In the genomic region with DNA sequence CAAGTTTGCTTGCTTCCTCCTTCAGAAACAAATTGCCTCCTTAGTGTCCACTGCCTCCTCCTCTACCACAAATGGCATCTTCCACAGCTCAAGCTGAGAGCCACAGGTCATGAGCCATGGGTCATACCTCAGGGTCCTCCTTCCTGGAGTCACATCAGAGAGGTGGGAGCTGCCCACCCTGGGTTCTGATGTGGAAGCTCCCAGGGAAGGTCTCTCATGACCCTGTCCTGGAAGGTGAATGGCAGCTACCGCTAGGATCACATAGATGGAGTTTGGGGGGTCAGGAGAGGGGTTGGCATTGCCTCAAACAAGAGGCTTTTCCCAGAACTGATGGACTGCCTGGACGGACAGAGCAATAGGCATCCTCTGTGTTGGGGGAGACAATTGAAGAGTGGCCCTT, we compare ENCODE assay signal across 19 cellular contexts.
"Had no signal": no experiment of that assay in that cellular context is flagged by ENCODE, and none has a peak within 500 bp of the region (broad histone marks: within the 10 kb centered on the region; RNA-seq: fewer than 3 reads in every experiment).

No MANE protein-coding gene starts in this region.

- H3K4me2 ChIP-seq: hepatocyte, smooth muscle cell had no signal

- H3K36me3 Mint-ChIP-seq: naive thymus-derived CD4-positive, alpha-beta T cell; stimulated activated effector memory CD8-positive, alpha-beta T cell treated with anti-CD3 and anti-CD28 coated beads, Interleukin-12 subunit alpha, Interleukin-12 subunit beta, amount 100 ng/mL, for 72 hours had no signal

- H3K9me3 Mint-ChIP-seq: stimulated activated effector memory CD8-positive, alpha-beta T cell treated with anti-CD3 and anti-CD28 coated beads, Interleukin-12 subunit alpha, Interleukin-12 subunit beta, amount 100 ng/mL, for 72 hours had no signal

- H3K27me3 ChIP-seq: neutrophil, pancreas, right lobe of liver, thyroid gland had no signal

- H3K4me1 Mint-ChIP-seq: naive thymus-derived CD4-positive, alpha-beta T cell; stimulated activated effector memory CD8-positive, alpha-beta T cell treated with anti-CD3 and anti-CD28 coated beads, Interleukin-12 subunit alpha, Interleukin-12 subunit beta, amount 100 ng/mL, for 72 hours had no signal

- DNase-seq: left cardiac atrium; mesenchymal stem cell; midbrain; naive thymus-derived CD4-positive, alpha-beta T cell; stimulated activated CD4-positive, alpha-beta T cell treated with anti-CD3 and anti-CD28 coated beads, Interleukin-2, amount 100 ng/mL, for 24 hours; stimulated activated CD4-positive, alpha-beta T cell treated with anti-CD3 and anti-CD28 coated beads, Interleukin-4, amount 100 ng/mL, for 24 hours; stimulated activated naive CD4-positive, alpha-beta T cell treated with Interleukin-2 at 50 U/mL for 16 hours; stomach; thyroid gland; trophoblast cell had no signal

- H3K9me3 ChIP-seq: left lung, neutrophil, pancreas, right lobe of liver, stomach, thyroid gland had no signal

- H2AFZ ChIP-seq: hepatocyte had no signal

- H3K4me3 Mint-ChIP-seq: naive thymus-derived CD4-positive, alpha-beta T cell; stimulated activated effector memory CD8-positive, alpha-beta T cell treated with anti-CD3 and anti-CD28 coated beads, Interleukin-12 subunit alpha, Interleukin-12 subunit beta, amount 100 ng/mL, for 72 hours had no signal

- H3K4me3 ChIP-seq: coronary artery, hepatocyte, left lung, pancreas, right lobe of liver, smooth muscle cell, stomach, thyroid gland had no signal

- H3K4me1 ChIP-seq: left lung, pancreas, right lobe of liver, stomach, thyroid gland had no signal

- H3K27ac Mint-ChIP-seq: naive thymus-derived CD4-positive, alpha-beta T cell; progenitor cell of endocrine pancreas; stimulated activated effector memory CD8-positive, alpha-beta T cell treated with anti-CD3 and anti-CD28 coated beads, Interleukin-12 subunit alpha, Interleukin-12 subunit beta, amount 100 ng/mL, for 72 hours had no signal

- H3K27ac ChIP-seq: coronary artery, hepatocyte, left lung, neutrophil, pancreas, right lobe of liver, stomach, thyroid gland had no signal

- ATAC-seq: left cardiac atrium; left lung; naive thymus-derived CD4-positive, alpha-beta T cell; pancreas; right lobe of liver; stimulated activated effector memory CD8-positive, alpha-beta T cell treated with anti-CD3 and anti-CD28 coated beads, Interleukin-12 subunit alpha, Interleukin-12 subunit beta, amount 100 ng/mL, for 72 hours had no signal

- H3K36me3 ChIP-seq: left lung, neutrophil, pancreas, right lobe of liver, stomach, thyroid gland had no signal
